ENCODE assay signal across 8 cellular contexts in genomic region chr6:33091957-33092356, GRCh38. TPM values are rescaled to one million over a fixed set of nuclear protein-coding genes. Genes with fewer than 3 reads are reported as not detected.
DNase-seq lines count a peak whose midpoint lies in the region; ATAC-seq and TF ChIP-seq lines count a peak whose summit lies in the region.

No MANE protein-coding gene starts in this region.

- TF ChIP-seq CTCF in KMS-11 (conservative IDR thresholded peaks at IDR 0.05; ENCODE audit: low read depth, low read length) (peak; percentile 34; the same call in 1 of the 2 replicates), foreskin keratinocyte (conservative IDR thresholded peaks at IDR 0.05) (peak; percentile 55), RWPE1 (conservative IDR thresholded peaks at IDR 0.05; ENCODE audit: low read depth) (no peak)

- no peak overlapping the region for H3K18ac ChIP-seq in mesenchymal stem cell (ENCODE audit: low read depth in 1 of 2, low read length in 2 of 2)

- POLR2A ChIA-PET in RWPE1 (lab: Yijun Ruan, JAX; ENCODE audit: low non-redundant PET) = no interaction called here

- H2AFZ ChIP-seq in KMS-11 (ENCODE audit: low read depth) (no peak overlapping the region), mesenchymal stem cell (ENCODE audit: low read depth, low read length) (no peak overlapping the region)

- no peak overlapping the region for H4K91ac ChIP-seq in mesenchymal stem cell (ENCODE audit: low read length)

- no peaks in the 10 kb centered on the region for H3K9me3 ChIP-seq in mesenchymal stem cell (ENCODE audit: control insufficient read depth, low read length)

- H3K4ac ChIP-seq in mesenchymal stem cell (ENCODE audit: low read depth in 1 of 2, low read length in 2 of 2) = no peak overlapping the region

- H3K9ac ChIP-seq in KMS-11 (no peak overlapping the region), mesenchymal stem cell (ENCODE audit: low read length) (no peak overlapping the region)

- WGBS in mesenchymal stem cell = 46% methylated on average over 9 of the region's 9 CpGs

- H2BK15ac ChIP-seq in mesenchymal stem cell (ENCODE audit: low read depth, poor library complexity, severe bottlenecking) = no peak overlapping the region

- H3K23ac ChIP-seq in mesenchymal stem cell (ENCODE audit: low read length in 2 of 2) = no peak overlapping the region

- no peaks in the 10 kb centered on the region for H3K4me1 ChIP-seq in KMS-11 (ENCODE audit: low read depth, poor library complexity, severe bottlenecking)
- no peaks in the 10 kb centered on the region for H3K4me1 ChIP-seq in foreskin keratinocyte
- no peaks in the 10 kb centered on the region for H3K4me1 ChIP-seq in mesenchymal stem cell (ENCODE audit: control insufficient read depth, insufficient read depth, low read depth, low read length)

- H2BK12ac ChIP-seq in mesenchymal stem cell (ENCODE audit: low read length in 2 of 2) = no peak overlapping the region

- H3K79me2 ChIP-seq in KMS-11 (ENCODE audit: insufficient read depth, low read depth) = no peaks in the 10 kb centered on the region

- no peak overlapping the region for H2BK5ac ChIP-seq in mesenchymal stem cell (ENCODE audit: low read depth, low read length, poor library complexity, severe bottlenecking)

- H2BK120ac ChIP-seq in mesenchymal stem cell (ENCODE audit: low read depth, low read length) = no peak overlapping the region

- H3K79me1 ChIP-seq in mesenchymal stem cell (replicated peaks; ENCODE audit: low read length, poor library complexity, severe bottlenecking) = no peaks in the 10 kb centered on the region

- no peak overlapping the region for H3K27ac ChIP-seq in KMS-11
- H3K27ac ChIP-seq in foreskin keratinocyte = no peak overlapping the region
- H3K27ac ChIP-seq in RWPE1 = no peak overlapping the region
- no peak overlapping the region for H3K27ac ChIP-seq in mesenchymal stem cell (ENCODE audit: low read length, poor library complexity, severe bottlenecking)

- no peak overlapping the region for H4K8ac ChIP-seq in mesenchymal stem cell (ENCODE audit: low read length)

- H3K4me3 ChIP-seq in KMS-11 (IDR thresholded peaks at IDR 0.05; ENCODE audit: insufficient read depth, low read depth, low read length) (no peak overlapping the region), mesenchymal stem cell (ENCODE audit: insufficient read depth in 1 of 2, low read depth in 1 of 2, low read length in 2 of 2) (no peak overlapping the region)

- no peak overlapping the region for H2AK5ac ChIP-seq in mesenchymal stem cell (ENCODE audit: low read length, severe bottlenecking)

- H3K27me3 ChIP-seq in KMS-11 (ENCODE audit: insufficient read depth, low read depth) = no peaks in the 10 kb centered on the region
- H3K27me3 ChIP-seq in foreskin keratinocyte = peaks cover 25% of the 10 kb centered on the region
- H3K27me3 ChIP-seq in mesenchymal stem cell (ENCODE audit: control insufficient read depth in 1 of 2, insufficient read depth in 1 of 2, low read length in 2 of 2) = peaks cover 2 to 12% of the 10 kb centered on the region in 2 experiments

- CTCF ChIA-PET in RWPE1 (lab: Yijun Ruan, JAX) = interaction anchor here (0.5 kb wide), 1 partner anchor 340 kb away, joined by 3 read pairs; no protein-coding TSS in a partner anchor

- no peaks in the 10 kb centered on the region for H4K20me1 ChIP-seq in KMS-11 (ENCODE audit: insufficient read depth)

- DNase-seq in AG20443 (ENCODE audit: low spot score) = peak; percentile 25
- DNase-seq in activated CD8-positive, alpha-beta memory T cell treated with anti-CD3 and anti-CD28 coated beads, Interleukin-2, amount 50 U/mL, for 48 hours = peak; percentile 84
- no peak for DNase-seq in foreskin keratinocyte
- DNase-seq in stimulated activated CD4-positive, alpha-beta T cell treated with anti-CD3 and anti-CD28 coated beads, Interleukin-4, amount 100 ng/mL, for 1 hour = peak; percentile 59
- no peak for DNase-seq in RWPE1 (ENCODE audit: low spot score)
- no peak for DNase-seq in ureter (ENCODE audit: low spot score)
- DNase-seq in mesenchymal stem cell = no peak

- H3K36me3 ChIP-seq in KMS-11 (ENCODE audit: insufficient read depth) (no peaks in the 10 kb centered on the region), mesenchymal stem cell (ENCODE audit: control insufficient read depth in 1 of 2, insufficient read depth in 2 of 2, low read depth in 1 of 2, low read length in 2 of 2) (peaks cover 0 to 12% of the 10 kb centered on the region in 2 experiments)

- H3K14ac ChIP-seq in mesenchymal stem cell (ENCODE audit: low read length in 2 of 2) = no peak overlapping the region

- H3K4me2 ChIP-seq in KMS-11 (no peak overlapping the region), mesenchymal stem cell (ENCODE audit: low read length, poor library complexity, severe bottlenecking) (no peak overlapping the region)

- ATAC-seq in foreskin keratinocyte = peak; percentile 27

RNA-seq across cellular contexts. Expression of gene HLA-DPB1, which starts 16.2 kb away (rescaled TPM):
- 2.7 TPM in 1 of 2 replicates, not detected in the other for total RNA-seq in foreskin keratinocyte
- 3.7 TPM in 1 of 2 replicates, not detected in the other for polyA plus RNA-seq in foreskin keratinocyte
- 82.5 TPM for total RNA-seq in ureter
- polyA plus RNA-seq in mesenchymal stem cell (2013, experiment 1 of 2) = 10.6 TPM
- 8.7 TPM for polyA plus RNA-seq in mesenchymal stem cell (2013, experiment 2 of 2)

RNA-seq across cellular contexts. Expression of gene HLA-DPA1, which starts 18.5 kb away (rescaled TPM):
- total RNA-seq in foreskin keratinocyte = 0.46 TPM in 1 of 2 replicates, not detected in the other
- 0.03 and 0.81 TPM in 2 replicates for polyA plus RNA-seq in foreskin keratinocyte
- total RNA-seq in ureter = 145 TPM
- polyA plus RNA-seq in mesenchymal stem cell (2013, experiment 1 of 2) = 3.1 TPM
- polyA plus RNA-seq in mesenchymal stem cell (2013, experiment 2 of 2) = 2.4 TPM

Comparison
In these comparisons a context has a peak if more than half of its experiments do, and no peak if none do; other contexts are left out.
1. DNase-seq: peak in AG20443 (single experiment), activated CD8-positive, alpha-beta memory T cell treated with anti-CD3 and anti-CD28 coated beads, Interleukin-2, amount 50 U/mL, for 48 hours (single experiment) and stimulated activated CD4-positive, alpha-beta T cell treated with anti-CD3 and anti-CD28 coated beads, Interleukin-4, amount 100 ng/mL, for 1 hour (single experiment); none in foreskin keratinocyte (0 of 2), RWPE1 (single experiment), ureter (single experiment) and mesenchymal stem cell (single experiment).
2. RNA of gene HLA-DPB1, which starts 16.2 kb away (total RNA-seq): 82.5 TPM in ureter (single experiment); 2.7 TPM in foreskin keratinocyte; every median in the first group is over 10 times any median in the second.
3. RNA of gene HLA-DPA1, which starts 18.5 kb away (total RNA-seq): 145 TPM in ureter (single experiment); 0.46 TPM in foreskin keratinocyte; every median in the first group is over 100 times any median in the second.